Comparison of ENCODE assay signal across 1 cellular context in the genomic region with DNA sequence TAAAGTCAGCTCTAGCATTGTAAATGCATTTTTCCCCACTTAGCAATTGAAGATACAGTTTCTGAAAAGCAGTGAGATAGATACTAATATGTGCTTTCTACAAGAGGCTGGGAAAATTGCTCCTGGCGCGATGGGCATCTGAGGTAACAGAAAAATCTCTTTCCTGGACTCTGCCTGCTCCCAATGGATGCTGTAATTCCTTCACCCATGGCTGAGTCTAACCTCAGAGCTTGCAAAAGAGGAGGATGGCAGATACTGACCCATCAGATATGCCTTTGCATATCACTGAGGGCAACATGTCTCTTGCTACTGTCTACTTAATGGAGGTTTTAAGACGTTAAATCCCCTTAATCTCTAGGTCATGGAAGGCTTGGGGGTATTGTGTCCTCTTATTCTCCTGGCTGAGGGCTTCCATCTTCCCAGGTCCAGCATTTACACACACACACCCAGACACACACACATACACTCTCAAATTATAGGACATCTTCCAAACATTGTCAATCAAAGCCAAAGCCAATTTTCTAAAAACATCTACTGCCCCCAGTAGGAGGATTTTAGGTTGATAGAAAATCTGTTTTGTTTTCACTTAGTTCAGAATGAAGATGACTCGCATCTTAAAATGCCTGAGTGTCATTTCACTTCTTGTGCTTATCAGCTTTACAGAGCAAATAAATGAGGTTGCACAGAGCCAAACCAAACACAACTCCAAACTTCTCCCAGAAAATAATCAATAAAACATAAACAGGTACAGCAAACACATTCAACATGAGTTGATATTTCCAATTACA.
A peak's percentile ranks its signal among the peaks of the same experiment; 100 is the strongest.
TF ChIP-seq lines count a peak whose summit lies in the region.

No MANE protein-coding gene starts in this region.

TF ChIP-seq in K562, 482 proteins besides CTCF, POLR2A, EP300 and RAD21:
- TF ChIP-seq, protein P1, sequence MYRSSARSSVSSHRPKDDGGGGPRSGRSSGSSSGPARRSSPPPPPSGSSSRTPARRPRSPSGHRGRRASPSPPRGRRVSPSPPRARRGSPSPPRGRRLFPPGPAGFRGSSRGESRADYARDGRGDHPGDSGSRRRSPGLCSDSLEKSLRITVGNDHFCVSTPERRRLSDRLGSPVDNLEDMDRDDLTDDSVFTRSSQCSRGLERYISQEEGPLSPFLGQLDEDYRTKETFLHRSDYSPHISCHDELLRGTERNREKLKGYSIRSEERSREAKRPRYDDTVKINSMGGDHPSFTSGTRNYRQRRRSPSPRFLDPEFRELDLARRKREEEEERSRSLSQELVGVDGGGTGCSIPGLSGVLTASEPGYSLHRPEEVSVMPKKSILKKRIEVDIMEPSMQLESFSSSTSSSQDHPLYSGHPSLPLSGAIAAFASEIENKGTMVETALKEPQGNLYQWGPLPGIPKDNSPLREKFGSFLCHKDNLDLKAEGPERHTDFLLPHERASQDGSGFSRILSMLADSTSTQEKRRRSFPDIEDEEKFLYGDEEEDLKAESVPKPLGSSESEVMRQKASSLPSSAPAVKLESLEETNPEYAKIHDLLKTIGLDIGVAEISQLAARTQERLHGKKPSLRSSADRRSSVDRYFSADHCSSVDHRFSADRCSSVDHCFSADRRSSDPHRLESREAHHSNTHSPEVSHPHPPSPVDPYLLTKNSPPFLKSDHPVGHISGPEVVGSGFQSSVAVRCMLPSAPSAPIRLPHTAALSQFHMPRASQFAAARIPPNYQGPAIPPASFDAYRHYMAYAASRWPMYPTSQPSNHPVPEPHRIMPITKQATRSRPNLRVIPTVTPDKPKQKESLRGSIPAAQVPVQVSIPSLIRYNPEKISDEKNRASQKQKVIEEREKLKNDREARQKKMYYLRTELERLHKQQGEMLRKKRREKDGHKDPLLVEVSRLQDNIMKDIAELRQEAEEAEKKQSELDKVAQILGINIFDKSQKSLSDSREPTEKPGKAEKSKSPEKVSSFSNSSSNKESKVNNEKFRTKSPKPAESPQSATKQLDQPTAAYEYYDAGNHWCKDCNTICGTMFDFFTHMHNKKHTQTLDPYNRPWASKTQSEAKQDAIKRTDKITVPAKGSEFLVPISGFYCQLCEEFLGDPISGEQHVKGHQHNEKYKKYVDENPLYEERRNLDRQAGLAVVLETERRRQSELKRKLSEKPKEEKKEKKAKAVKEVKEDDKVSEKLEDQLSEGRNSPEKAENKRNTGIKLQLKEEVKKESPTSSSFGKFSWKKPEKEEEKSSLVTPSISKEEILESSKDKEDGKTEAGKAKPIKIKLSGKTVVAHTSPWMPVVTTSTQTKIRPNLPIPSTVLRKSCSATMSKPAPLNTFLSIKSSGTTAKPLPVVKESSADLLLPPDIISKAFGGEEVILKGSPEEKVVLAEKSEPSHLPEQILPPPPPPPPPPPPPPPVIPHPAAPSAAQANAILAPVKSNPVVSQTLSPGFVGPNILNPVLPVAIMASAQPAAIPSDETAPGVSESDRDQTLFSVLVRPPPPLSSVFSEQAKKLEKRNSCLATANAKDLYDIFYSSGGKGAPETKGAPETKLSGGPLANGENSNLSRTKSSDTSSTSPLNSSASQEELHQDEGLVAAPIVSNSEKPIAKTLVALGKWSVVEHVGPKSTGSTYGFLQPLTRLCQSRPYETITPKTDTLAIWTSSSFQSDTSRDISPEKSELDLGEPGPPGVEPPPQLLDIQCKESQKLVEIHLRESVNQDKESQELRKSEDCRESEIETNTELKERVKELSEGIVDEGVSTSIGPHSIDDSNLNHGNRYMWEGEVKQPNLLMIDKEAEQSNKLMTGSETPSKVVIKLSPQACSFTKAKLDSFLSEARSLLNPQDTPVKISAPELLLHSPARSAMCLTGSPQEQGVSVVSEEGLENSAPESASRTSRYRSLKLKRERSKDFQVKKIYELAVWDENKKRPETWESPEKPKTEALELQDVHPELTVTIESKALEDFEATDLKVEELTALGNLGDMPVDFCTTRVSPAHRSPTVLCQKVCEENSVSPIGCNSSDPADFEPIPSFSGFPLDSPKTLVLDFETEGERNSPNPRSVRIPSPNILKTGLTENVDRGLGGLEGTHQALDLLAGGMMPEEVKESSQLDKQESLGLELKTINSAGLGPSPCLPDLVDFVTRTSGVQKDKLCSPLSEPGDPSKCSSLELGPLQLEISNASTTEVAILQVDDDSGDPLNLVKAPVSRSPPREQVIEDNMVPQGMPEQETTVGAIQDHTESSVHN (IDR thresholded peaks at IDR 0.05; ENCODE audit: borderline replicate concordance in 1 of 2, low read depth in 1 of 2) = no peak
- TF ChIP-seq, protein P2, sequence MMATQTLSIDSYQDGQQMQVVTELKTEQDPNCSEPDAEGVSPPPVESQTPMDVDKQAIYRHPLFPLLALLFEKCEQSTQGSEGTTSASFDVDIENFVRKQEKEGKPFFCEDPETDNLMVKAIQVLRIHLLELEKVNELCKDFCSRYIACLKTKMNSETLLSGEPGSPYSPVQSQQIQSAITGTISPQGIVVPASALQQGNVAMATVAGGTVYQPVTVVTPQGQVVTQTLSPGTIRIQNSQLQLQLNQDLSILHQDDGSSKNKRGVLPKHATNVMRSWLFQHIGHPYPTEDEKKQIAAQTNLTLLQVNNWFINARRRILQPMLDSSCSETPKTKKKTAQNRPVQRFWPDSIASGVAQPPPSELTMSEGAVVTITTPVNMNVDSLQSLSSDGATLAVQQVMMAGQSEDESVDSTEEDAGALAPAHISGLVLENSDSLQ (IDR thresholded peaks at IDR 0.05) = 0 out of 2 replicates have a peak, but pooled peaks have one; percentile 24
